1 cellular context compared by ENCODE assay signal in genomic region chr7:24967696-24968095, GRCh38.
TF ChIP-seq lines count a peak whose summit lies in the region.

No MANE protein-coding gene starts in this region.

TF ChIP-seq in IMR-90, 13 proteins besides CTCF, POLR2A, EP300 and RAD21:
- TF ChIP-seq MXI1 (IDR thresholded peaks at IDR 0.05; ENCODE audit: borderline replicate concordance, low read depth, low read length) = no peak
- no peak for TF ChIP-seq ELK1 (IDR thresholded peaks at IDR 0.05; ENCODE audit: borderline replicate concordance, low read depth, low read length)
- TF ChIP-seq CHD1 (IDR thresholded peaks at IDR 0.05; ENCODE audit: low read depth, low read length) = no peak
- TF ChIP-seq SMC3 (IDR thresholded peaks at IDR 0.05; ENCODE audit: low read depth, low read length) = no peak
